8 cellular contexts compared by ENCODE assay signal in the genomic region with DNA sequence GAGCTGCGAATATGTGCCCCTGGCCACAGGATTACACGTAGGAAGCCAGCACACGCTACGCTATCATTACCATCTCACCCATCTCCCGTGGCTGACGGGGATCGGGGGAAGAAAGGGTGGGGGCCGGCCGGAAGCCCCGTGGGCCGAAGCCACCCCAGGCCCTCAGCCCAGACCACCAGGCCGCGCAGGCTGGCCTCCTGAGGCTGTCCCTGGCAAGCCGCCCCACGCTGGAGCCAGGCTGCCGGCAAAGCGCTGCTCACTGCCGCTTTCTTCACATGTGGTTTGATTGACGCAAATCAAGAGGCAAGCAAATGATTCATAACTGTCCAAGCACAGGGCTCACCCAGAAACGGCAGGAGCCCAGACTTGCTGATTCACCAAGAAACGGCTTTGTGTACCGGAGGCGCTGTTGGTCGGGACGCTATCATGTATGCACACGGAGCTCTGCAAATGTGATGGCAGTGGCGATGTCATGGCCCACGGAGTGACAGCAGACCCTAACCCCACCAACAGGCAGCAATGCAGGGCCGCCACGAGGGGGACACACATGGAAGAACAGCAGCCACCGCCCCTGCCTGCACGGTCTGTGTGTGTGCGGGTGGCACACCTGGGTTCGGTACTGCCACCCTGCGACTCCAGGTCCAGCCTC.
DNase-seq lines count a peak whose midpoint lies in the region; ATAC-seq and TF ChIP-seq lines count a peak whose summit lies in the region.

No MANE protein-coding gene starts in this region.

- peak overlapping the region; percentile 24 for H3K27ac ChIP-seq in epithelial cell of prostate

- H3K27ac Mint-ChIP-seq in natural killer cell, result peak overlapping the region in 1 of 2 donors; percentile 93

- H3K27me3 Mint-ChIP-seq in natural killer cell (ENCODE audit: low read depth in 2 of 2), result no peaks in the 10 kb centered on the region

- no peaks in the 10 kb centered on the region for H3K36me3 Mint-ChIP-seq in natural killer cell

- H3K4me3 Mint-ChIP-seq in natural killer cell, result peak overlapping the region; percentile 86

- no peaks in the 10 kb centered on the region for H3K9me3 Mint-ChIP-seq in natural killer cell

- ATAC-seq in GM19351 (IDR thresholded peaks at IDR 0.05; ENCODE audit: unreplicated experiment), result peak; percentile 89
- peak; percentile 77 to 93 (median 87) for ATAC-seq in natural killer cell
- no peak for ATAC-seq in HG03354 (IDR thresholded peaks at IDR 0.05; ENCODE audit: poor library complexity, severe bottlenecking, unreplicated experiment)
- ATAC-seq in HG03159 (IDR thresholded peaks at IDR 0.05; ENCODE audit: unreplicated experiment), result no peak

- TF ChIP-seq CTCF in natural killer cell (IDR thresholded peaks at IDR 0.05), result no peak

- intact Hi-C loops in natural killer cell (cut with micrococcal nuclease), result loop anchor here (1.0 to 2.0 kb wide), 2 partner anchors 8 to 14 kb away; no protein-coding TSS in a partner anchor

- DNase-seq in NCI-H510A (lab: John Stamatoyannopoulos, UW), result peak; percentile 55
- peak; percentile 77 for DNase-seq in activated T-cell treated with anti-CD3 and anti-CD28 coated beads for 24 hours (ENCODE audit: low read depth)
- DNase-seq in epithelial cell of prostate (ENCODE audit: low read depth, low spot score), result peak; percentile 81
- peak; percentile 70 for DNase-seq in natural killer cell
- DNase-seq in stimulated activated naive CD4-positive, alpha-beta T cell treated with Interleukin-2 at 50 U/mL for 16 hours (lab: John Stamatoyannopoulos, UW), result peak; percentile 84

- peaks cover 70 to 77% of the 10 kb centered on the region in 2 donors for H3K4me1 Mint-ChIP-seq in natural killer cell

Comparison
In these comparisons a context has a peak if more than half of its experiments do, and no peak if none do; other contexts are left out.
1. ATAC-seq: peak in GM19351 (single experiment) and natural killer cell (3 of 3); none in HG03354 (single experiment) and HG03159 (single experiment).
2. Peak in every context shown above with its lines, with median percentiles within 50 percentile points of each other: DNase-seq.